In the genomic region with DNA sequence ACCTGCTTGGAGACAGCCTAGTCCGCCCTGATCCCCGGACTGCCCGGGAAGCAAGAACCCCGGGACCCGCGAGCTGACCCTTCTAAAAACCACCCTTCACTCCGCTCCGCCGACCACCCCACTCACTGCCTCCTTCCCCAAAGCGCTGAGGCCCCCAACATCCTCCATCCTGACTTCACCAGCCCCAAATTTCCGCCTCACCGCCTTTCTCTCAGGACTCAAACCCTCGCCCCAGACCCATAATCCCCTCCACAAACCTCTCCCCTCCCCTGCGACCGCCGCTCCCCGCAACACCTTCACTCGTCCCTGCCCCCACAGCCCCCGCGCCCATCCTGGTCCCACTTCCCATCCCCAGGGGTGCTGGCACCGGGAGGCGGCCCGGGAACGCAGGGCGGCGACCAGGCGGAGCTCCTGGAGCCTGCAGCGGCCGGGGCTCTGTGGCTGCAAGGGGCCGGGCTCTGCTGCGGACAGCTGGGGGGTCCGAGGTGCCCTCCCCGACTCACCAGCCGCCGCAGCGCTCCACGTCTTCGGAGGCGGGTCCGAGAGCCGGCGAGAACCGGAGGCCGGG, we compare ENCODE assay signal across 1 cellular context.
TF ChIP-seq lines count a peak whose summit lies in the region.

No MANE protein-coding gene starts in this region.

TF ChIP-seq in GM23338, 12 proteins besides CTCF, POLR2A, EP300 and RAD21 (continued from another document):
- TF ChIP-seq, protein P1, sequence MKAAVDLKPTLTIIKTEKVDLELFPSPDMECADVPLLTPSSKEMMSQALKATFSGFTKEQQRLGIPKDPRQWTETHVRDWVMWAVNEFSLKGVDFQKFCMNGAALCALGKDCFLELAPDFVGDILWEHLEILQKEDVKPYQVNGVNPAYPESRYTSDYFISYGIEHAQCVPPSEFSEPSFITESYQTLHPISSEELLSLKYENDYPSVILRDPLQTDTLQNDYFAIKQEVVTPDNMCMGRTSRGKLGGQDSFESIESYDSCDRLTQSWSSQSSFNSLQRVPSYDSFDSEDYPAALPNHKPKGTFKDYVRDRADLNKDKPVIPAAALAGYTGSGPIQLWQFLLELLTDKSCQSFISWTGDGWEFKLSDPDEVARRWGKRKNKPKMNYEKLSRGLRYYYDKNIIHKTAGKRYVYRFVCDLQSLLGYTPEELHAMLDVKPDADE (IDR thresholded peaks at IDR 0.05), result no peak
- TF ChIP-seq POLR2AphosphoS5 (IDR thresholded peaks at IDR 0.05; ENCODE audit: low read depth), result no peak
